ENCODE assay signal across 1 cellular context in the genomic region with DNA sequence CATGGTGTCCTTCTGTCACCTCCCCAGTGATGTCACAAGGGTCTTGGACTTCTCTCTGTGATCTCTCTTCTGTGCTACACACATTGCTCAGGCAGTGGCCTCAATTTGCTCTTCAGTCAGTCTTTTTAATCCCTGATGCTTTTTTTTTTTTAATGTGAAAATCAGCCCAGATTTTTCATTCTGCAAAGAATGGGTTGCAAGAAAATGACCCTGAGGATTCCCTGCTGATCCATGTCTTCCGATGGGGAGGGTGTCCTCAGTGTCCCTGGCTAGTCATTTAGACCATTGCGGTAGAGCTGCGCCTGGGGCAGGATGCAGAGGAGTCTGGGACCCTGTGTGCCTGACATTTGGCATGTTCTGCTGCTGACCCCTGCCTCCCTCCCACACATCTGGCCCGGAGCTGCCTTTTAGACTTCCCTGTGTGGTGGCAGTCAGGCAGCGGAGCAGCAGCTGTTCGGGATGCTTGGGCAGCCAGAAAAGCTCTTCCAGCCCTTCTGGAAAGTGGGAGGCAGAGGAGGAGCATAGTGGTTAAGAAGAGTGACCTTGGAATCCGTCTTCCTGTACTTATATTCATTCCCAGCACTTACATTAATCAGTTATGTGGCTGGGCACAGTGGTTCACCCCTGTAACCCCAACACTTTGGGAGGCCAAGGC.
TF ChIP-seq lines count a peak whose summit lies in the region.

No MANE protein-coding gene starts in this region.

TF ChIP-seq in K562, 482 proteins besides CTCF, POLR2A, EP300 and RAD21 (continued from another document):
- TF ChIP-seq, protein P1, sequence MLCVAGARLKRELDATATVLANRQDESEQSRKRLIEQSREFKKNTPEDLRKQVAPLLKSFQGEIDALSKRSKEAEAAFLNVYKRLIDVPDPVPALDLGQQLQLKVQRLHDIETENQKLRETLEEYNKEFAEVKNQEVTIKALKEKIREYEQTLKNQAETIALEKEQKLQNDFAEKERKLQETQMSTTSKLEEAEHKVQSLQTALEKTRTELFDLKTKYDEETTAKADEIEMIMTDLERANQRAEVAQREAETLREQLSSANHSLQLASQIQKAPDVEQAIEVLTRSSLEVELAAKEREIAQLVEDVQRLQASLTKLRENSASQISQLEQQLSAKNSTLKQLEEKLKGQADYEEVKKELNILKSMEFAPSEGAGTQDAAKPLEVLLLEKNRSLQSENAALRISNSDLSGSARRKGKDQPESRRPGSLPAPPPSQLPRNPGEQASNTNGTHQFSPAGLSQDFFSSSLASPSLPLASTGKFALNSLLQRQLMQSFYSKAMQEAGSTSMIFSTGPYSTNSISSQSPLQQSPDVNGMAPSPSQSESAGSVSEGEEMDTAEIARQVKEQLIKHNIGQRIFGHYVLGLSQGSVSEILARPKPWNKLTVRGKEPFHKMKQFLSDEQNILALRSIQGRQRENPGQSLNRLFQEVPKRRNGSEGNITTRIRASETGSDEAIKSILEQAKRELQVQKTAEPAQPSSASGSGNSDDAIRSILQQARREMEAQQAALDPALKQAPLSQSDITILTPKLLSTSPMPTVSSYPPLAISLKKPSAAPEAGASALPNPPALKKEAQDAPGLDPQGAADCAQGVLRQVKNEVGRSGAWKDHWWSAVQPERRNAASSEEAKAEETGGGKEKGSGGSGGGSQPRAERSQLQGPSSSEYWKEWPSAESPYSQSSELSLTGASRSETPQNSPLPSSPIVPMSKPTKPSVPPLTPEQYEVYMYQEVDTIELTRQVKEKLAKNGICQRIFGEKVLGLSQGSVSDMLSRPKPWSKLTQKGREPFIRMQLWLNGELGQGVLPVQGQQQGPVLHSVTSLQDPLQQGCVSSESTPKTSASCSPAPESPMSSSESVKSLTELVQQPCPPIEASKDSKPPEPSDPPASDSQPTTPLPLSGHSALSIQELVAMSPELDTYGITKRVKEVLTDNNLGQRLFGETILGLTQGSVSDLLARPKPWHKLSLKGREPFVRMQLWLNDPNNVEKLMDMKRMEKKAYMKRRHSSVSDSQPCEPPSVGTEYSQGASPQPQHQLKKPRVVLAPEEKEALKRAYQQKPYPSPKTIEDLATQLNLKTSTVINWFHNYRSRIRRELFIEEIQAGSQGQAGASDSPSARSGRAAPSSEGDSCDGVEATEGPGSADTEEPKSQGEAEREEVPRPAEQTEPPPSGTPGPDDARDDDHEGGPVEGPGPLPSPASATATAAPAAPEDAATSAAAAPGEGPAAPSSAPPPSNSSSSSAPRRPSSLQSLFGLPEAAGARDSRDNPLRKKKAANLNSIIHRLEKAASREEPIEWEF (CRISPR knock-in tag; IDR thresholded peaks at IDR 0.05), result no peak
- TF ChIP-seq SLC30A9 (CRISPR knock-in tag; IDR thresholded peaks at IDR 0.05) (no peak), ZNF778 (CRISPR knock-in tag; IDR thresholded peaks at IDR 0.05) (no peak)
